In genomic region chr17:32625971-32626370, GRCh38 we compare ENCODE assay signal across 16 cellular contexts.
DNase-seq lines count a peak whose midpoint lies in the region; ATAC-seq, FAIRE-seq and TF ChIP-seq lines count a peak whose summit lies in the region.
"Had no signal": no experiment of that assay in that cellular context is flagged by ENCODE, and none has a peak within 500 bp of the region (broad histone marks: within the 10 kb centered on the region; RNA-seq: fewer than 3 reads in every experiment).

No MANE protein-coding gene starts in this region.

- peaks cover 6% of the 10 kb centered on the region for H3K9me3 Mint-ChIP-seq in glutamatergic neuron (ENCODE audit: unreplicated experiment)
- H3K9me3 Mint-ChIP-seq: activated naive CD4-positive, alpha-beta T cell treated with anti-CD3 and anti-CD28 coated beads, Interleukin-2, amount 10 ng/mL, durations not matched to agents 7 days and 5 days; neural progenitor cell; T-cell had no signal

- peaks cover 28% of the 10 kb centered on the region for H3K4me1 Mint-ChIP-seq in glutamatergic neuron (ENCODE audit: low read depth, unreplicated experiment)
- H3K4me1 Mint-ChIP-seq: activated naive CD4-positive, alpha-beta T cell treated with anti-CD3 and anti-CD28 coated beads, Interleukin-2, amount 10 ng/mL, durations not matched to agents 7 days and 5 days; T-cell had no signal

- intact Hi-C loops in left colon (cut with DNase I, micrococcal nuclease), result no loop called here

- peak overlapping the region; percentile 77 for H3K4me3 Mint-ChIP-seq in glutamatergic neuron (ENCODE audit: unreplicated experiment)
- H3K4me3 Mint-ChIP-seq: activated naive CD4-positive, alpha-beta T cell treated with anti-CD3 and anti-CD28 coated beads, Interleukin-2, amount 10 ng/mL, durations not matched to agents 7 days and 5 days; neural progenitor cell; T-cell had no signal

- DNase-seq in Ammon's horn (ENCODE audit: low spot score) (peak; percentile 57), NCI-H1417 treated with DMSO at 0.1 percent for 48 hours (lab: John Stamatoyannopoulos, UW) (peak; percentile 72), NCI-H446 treated with DMSO at 0.1 percent for 48 hours (lab: John Stamatoyannopoulos, UW) (peak; percentile 45), glutamatergic neuron (no peak), H54 (ENCODE audit: insufficient read length, low spot score) (no peak), D721Med (ENCODE audit: insufficient read length, low spot score) (no peak), left colon (no peak)
- DNase-seq: activated naive CD4-positive, alpha-beta T cell treated with anti-CD3 and anti-CD28 coated beads, Interleukin-2, amount 10 ng/mL, durations not matched to agents 7 days and 5 days; effector memory CD4-positive, alpha-beta T cell; foreskin melanocyte; H7; stimulated activated naive CD4-positive, alpha-beta T cell; T-cell; uterus had no signal

- H3K27ac Mint-ChIP-seq in glutamatergic neuron (ENCODE audit: unreplicated experiment), result peak overlapping the region; percentile 100
- H3K27ac Mint-ChIP-seq: activated naive CD4-positive, alpha-beta T cell treated with anti-CD3 and anti-CD28 coated beads, Interleukin-2, amount 10 ng/mL, durations not matched to agents 7 days and 5 days; neural progenitor cell; T-cell had no signal

- FAIRE-seq in H54 (lab: Jason Lieb, UNC) (no peak), D721Med (lab: Jason Lieb, UNC) (no peak)

- peaks cover 3% of the 10 kb centered on the region for H3K27me3 Mint-ChIP-seq in glutamatergic neuron (ENCODE audit: unreplicated experiment)
- H3K27me3 Mint-ChIP-seq: activated naive CD4-positive, alpha-beta T cell treated with anti-CD3 and anti-CD28 coated beads, Interleukin-2, amount 10 ng/mL, durations not matched to agents 7 days and 5 days; T-cell had no signal

- ATAC-seq in GM21381 (IDR thresholded peaks at IDR 0.05; ENCODE audit: unreplicated experiment) (no peak), left colon (no peak)
- ATAC-seq: T-cell had no signal

- no peak for TF ChIP-seq POLR2A in H54 (IDR thresholded peaks at IDR 0.05; ENCODE audit: low read depth, low read length)

- TF ChIP-seq CTCF in glutamatergic neuron (IDR thresholded peaks at IDR 0.05; ENCODE audit: partially characterized antibody, unreplicated experiment) (no peak), D721Med (IDR thresholded peaks at IDR 0.05; ENCODE audit: insufficient read depth, missing control alignments) (no peak)

- no peaks in the 10 kb centered on the region for H3K36me3 Mint-ChIP-seq in glutamatergic neuron (ENCODE audit: unreplicated experiment)
- H3K36me3 Mint-ChIP-seq: activated naive CD4-positive, alpha-beta T cell treated with anti-CD3 and anti-CD28 coated beads, Interleukin-2, amount 10 ng/mL, durations not matched to agents 7 days and 5 days; neural progenitor cell had no signal

Comparison
In these comparisons a context has a peak if more than half of its experiments do, and no peak if none do; other contexts are left out.
1. DNase-seq: peak in Ammon's horn (single experiment), NCI-H1417 treated with DMSO at 0.1 percent for 48 hours (single experiment) and NCI-H446 treated with DMSO at 0.1 percent for 48 hours (single experiment); none in glutamatergic neuron (single experiment), H54 (single experiment), D721Med (single experiment) and left colon (0 of 2).